8 cellular contexts compared by ENCODE assay signal in the genomic region with DNA sequence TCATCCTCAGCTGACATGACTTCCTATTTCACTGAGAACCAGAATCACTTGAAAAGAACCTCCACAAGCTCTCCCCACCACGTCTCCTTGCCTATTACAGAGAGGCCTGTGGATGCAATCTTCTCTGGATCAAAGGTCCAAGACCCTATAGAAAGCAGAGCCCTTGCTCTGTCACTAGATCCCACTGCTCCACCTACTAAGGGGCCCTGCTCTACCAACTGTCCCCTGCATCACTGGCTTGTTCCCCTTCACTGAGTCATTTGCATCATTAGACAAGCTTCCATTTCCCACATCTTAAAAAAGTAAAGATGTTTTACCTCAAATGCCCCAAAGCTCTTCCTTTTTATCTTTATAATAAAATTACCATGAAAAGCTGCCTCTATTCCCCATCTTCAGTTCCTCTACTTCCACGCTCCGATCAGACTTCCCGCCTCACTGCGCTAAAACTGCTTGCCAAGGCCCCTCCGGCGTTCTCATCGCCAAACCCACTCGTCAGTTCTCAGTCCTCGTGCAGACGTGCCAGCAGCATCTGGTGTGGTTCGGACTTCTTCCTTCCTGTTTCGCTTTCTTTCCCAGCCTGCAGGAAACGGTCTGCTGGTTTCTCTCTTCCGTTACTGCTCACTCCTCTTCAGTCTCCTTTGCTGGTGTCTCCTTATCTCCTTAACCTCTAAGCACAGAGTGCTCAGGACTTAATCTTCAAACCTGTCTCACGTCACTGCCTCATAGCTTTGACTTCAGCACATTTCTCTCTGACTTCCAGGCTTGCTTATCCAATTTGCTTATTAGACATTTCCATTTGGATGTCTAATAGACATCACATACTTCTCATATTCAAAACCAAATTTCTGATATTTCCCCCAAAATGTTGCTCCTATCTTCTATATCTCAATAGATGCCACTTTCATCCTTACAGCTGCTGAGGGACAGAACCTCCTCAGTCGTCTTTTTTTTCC. TPM values are rescaled to one million over a fixed set of nuclear protein-coding genes. Genes with fewer than 3 reads are reported as not detected.
DNase-seq lines count a peak whose midpoint lies in the region; ATAC-seq and TF ChIP-seq lines count a peak whose summit lies in the region.

No MANE protein-coding gene starts in this region.

- no peaks in the 10 kb centered on the region for H3K4me1 ChIP-seq in colonic mucosa
- peaks cover 2% of the 10 kb centered on the region for H3K4me1 ChIP-seq in stomach smooth muscle (ENCODE audit: control insufficient read depth, insufficient read depth, low read length)

- no peaks in the 10 kb centered on the region for H3K27me3 Mint-ChIP-seq in type B pancreatic cell

- H3K9me3 ChIP-seq in colonic mucosa (no peaks in the 10 kb centered on the region), stomach smooth muscle (ENCODE audit: control insufficient read depth in 2 of 2, low read length in 2 of 2) (no peaks in the 10 kb centered on the region)

- DNase-seq in AG20443 (ENCODE audit: low spot score) (peak; percentile 82), GM19240 (ENCODE audit: insufficient read length, low spot score) (peak; percentile 42), colonic mucosa (peak; percentile 56), mucosa of gallbladder (ENCODE audit: low spot score) (peak; percentile 76), type B pancreatic cell (ENCODE audit: extremely low spot score, unreplicated experiment) (no peak)

- peaks cover 5% of the 10 kb centered on the region for H3K4me1 Mint-ChIP-seq in type B pancreatic cell (ENCODE audit: unreplicated experiment)

- H3K9ac ChIP-seq in colonic mucosa (ENCODE audit: low read depth in 2 of 2, low read length in 2 of 2) (no peak overlapping the region), stomach smooth muscle (ENCODE audit: low read length in 2 of 2) (no peak overlapping the region)

- intact Hi-C loops in colonic mucosa (cut with DNase I), result no loop called here

- TF ChIP-seq CTCF in VCaP (conservative IDR thresholded peaks at IDR 0.05), result no peak
- no peak for TF ChIP-seq CTCF in colonic mucosa (IDR thresholded peaks at IDR 0.05)
- TF ChIP-seq CTCF in type B pancreatic cell (conservative IDR thresholded peaks at IDR 0.05), result no peak

- H3K4me3 ChIP-seq in colonic mucosa, result no peak overlapping the region
- H3K4me3 ChIP-seq in stomach smooth muscle (ENCODE audit: low read length in 2 of 2), result peak overlapping the region in 1 of 2 donors; percentile 47

- no peaks in the 10 kb centered on the region for H3K9me3 Mint-ChIP-seq in type B pancreatic cell

- no peak overlapping the region for H3K27ac Mint-ChIP-seq in type B pancreatic cell

- peaks cover 7% of the 10 kb centered on the region for H3K36me3 Mint-ChIP-seq in type B pancreatic cell

- H3K27ac ChIP-seq in VCaP (peak overlapping the region; percentile 78), colonic mucosa (peak overlapping the region; percentile 78), stomach smooth muscle (ENCODE audit: low read length) (peak overlapping the region; percentile 25)

- no peak overlapping the region for H3K4me3 Mint-ChIP-seq in type B pancreatic cell

- H3K27me3 ChIP-seq in colonic mucosa (no peaks in the 10 kb centered on the region), stomach smooth muscle (ENCODE audit: control insufficient read depth in 1 of 2, insufficient read depth in 2 of 2, low read length in 2 of 2) (no peaks in the 10 kb centered on the region)

- H3K36me3 ChIP-seq in colonic mucosa (no peaks in the 10 kb centered on the region), stomach smooth muscle (ENCODE audit: control insufficient read depth in 2 of 2, insufficient read depth in 2 of 2, low read length in 2 of 2) (peaks cover 0 to 2% of the 10 kb centered on the region in 2 donors)

- peak; percentile 68 for ATAC-seq in HG03442 (IDR thresholded peaks at IDR 0.05; ENCODE audit: unreplicated experiment)

RNA-seq across cellular contexts. Expression of gene RCBTB2, which starts 40.5 kb away (rescaled TPM):
- total RNA-seq in colonic mucosa, result 1 to 10 TPM; 3.3 to 5.5 TPM
- total RNA-seq in mucosa of gallbladder, result 18.3 TPM
- total RNA-seq in type B pancreatic cell (ENCODE audit: low replicate concordance), result 2.6 and 21.5 TPM in 2 replicates

Comparison
In these comparisons a context has a peak if more than half of its experiments do, and no peak if none do; other contexts are left out.
1. H3K27ac ChIP-seq: peak in every context shown above with its lines; median percentile 78 in VCaP; 78 in colonic mucosa; 25 in stomach smooth muscle.